In genomic region chr1:209741889-209742288, GRCh38 we compare ENCODE assay signal across 2 cellular contexts.
TF ChIP-seq lines count a peak whose summit lies in the region.

No MANE protein-coding gene starts in this region.

TF ChIP-seq in HEK293T, 16 proteins besides CTCF, POLR2A, EP300 and RAD21 (continued from another document):
- TF ChIP-seq TARDBP (IDR thresholded peaks at IDR 0.05) (no peak), ZNF384 (IDR thresholded peaks at IDR 0.05) (no peak), SP1 (IDR thresholded peaks at IDR 0.05) (no peak), LEF1 (IDR thresholded peaks at IDR 0.05; ENCODE audit: borderline replicate concordance) (no peak), FOXK2 (IDR thresholded peaks at IDR 0.05) (no peak), HDGF (IDR thresholded peaks at IDR 0.05; ENCODE audit: borderline replicate concordance) (no peak), PKNOX1 (IDR thresholded peaks at IDR 0.05) (no peak), FOXM1 (IDR thresholded peaks at IDR 0.05; ENCODE audit: borderline replicate concordance) (no peak), ARNT (IDR thresholded peaks at IDR 0.05) (no peak), NFRKB (IDR thresholded peaks at IDR 0.05) (no peak)
TF ChIP-seq in HEK293T: peak in this region for 0.

TF ChIP-seq in GM23338, 12 proteins besides CTCF, POLR2A, EP300 and RAD21:
- no peak for TF ChIP-seq ZNF462 (CRISPR knock-in tag; IDR thresholded peaks at IDR 0.05)
- TF ChIP-seq POLR2AphosphoS5 (IDR thresholded peaks at IDR 0.05; ENCODE audit: low read depth): no peak
- TF ChIP-seq ETS1 (IDR thresholded peaks at IDR 0.05): no peak
- TF ChIP-seq NANOG (IDR thresholded peaks at IDR 0.05; ENCODE audit: borderline replicate concordance): no peak
- no peak for TF ChIP-seq EZH2phosphoT487 (IDR thresholded peaks at IDR 0.05; ENCODE audit: unreplicated experiment)
- no peak for TF ChIP-seq ZNF331 (CRISPR knock-in tag; IDR thresholded peaks at IDR 0.05; ENCODE audit: low read depth)
- no peak for TF ChIP-seq CREB1 (CRISPR knock-in tag; IDR thresholded peaks at IDR 0.05; ENCODE audit: low read depth)
- no peak for TF ChIP-seq JUNB (IDR thresholded peaks at IDR 0.05; ENCODE audit: unreplicated experiment)
- no peak for TF ChIP-seq ZNF114 (CRISPR knock-in tag; IDR thresholded peaks at IDR 0.05)
